In the genomic region with DNA sequence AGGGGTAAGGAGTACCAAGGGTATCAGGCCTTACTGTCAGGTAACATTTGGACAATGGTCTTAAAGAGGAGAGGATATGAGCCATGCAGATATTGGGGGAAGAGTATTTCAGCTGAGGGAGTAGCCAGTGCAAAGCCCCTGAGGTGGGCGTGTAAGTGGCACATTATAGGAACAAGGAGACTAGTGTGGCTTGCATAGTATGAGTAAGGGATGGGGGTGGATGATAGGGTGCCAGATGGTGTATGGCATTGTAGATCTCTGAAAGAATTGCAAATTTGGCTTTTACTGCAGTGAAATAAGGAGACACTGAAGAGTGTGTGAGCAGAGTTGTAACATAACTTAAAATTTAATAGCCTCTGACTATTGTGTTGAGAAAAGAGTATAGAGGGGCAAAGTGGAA, we compare ENCODE assay signal across 19 cellular contexts.
DNase-seq lines count a peak whose midpoint lies in the region; ATAC-seq lines count a peak whose summit lies in the region.
"Had no signal": no experiment of that assay in that cellular context is flagged by ENCODE, and none has a peak within 500 bp of the region (broad histone marks: within the 10 kb centered on the region; RNA-seq: fewer than 3 reads in every experiment).

No MANE protein-coding gene starts in this region.

- ATAC-seq in GM18861 (IDR thresholded peaks at IDR 0.05; ENCODE audit: unreplicated experiment), result no peak
- ATAC-seq: A549 had no signal

- peak; percentile 13 for DNase-seq in DMS 273 (lab: John Stamatoyannopoulos, UW; ENCODE audit: unreplicated experiment)
- DNase-seq in DMS 273 treated with DMSO at 0.1 percent for 48 hours (lab: John Stamatoyannopoulos, UW), result no peak
- DNase-seq in NCI-H69 (lab: John Stamatoyannopoulos, UW), result peak; percentile 40
- peak; percentile 1 for DNase-seq in occipital lobe (lab: John Stamatoyannopoulos, UW)
- DNase-seq in superior temporal gyrus (ENCODE audit: extremely low spot score), result peak; percentile 53
- no peak for DNase-seq in HPDE6-E6E7 (ENCODE audit: extremely low spot score)
- no peak for DNase-seq in activated T-cell treated with anti-CD3 and anti-CD28 coated beads, Interleukin-2, amount 50 U/mL, for 48 hours
- DNase-seq: AML-193; BE2C; C1 segment of cervical spinal cord; Caco-2; Calu3; CD4-positive, alpha-beta memory T cell; CD4-positive, CD25-positive, alpha-beta regulatory T cell; CD8-positive, alpha-beta memory T cell; DMS79 treated with DMSO at 0.1 percent for 48 hours; GF-D8 had no signal

Comparison
In these comparisons a context has a peak if more than half of its experiments do, and no peak if none do; other contexts are left out.
1. DNase-seq: peak in DMS 273 (single experiment), NCI-H69 (single experiment), occipital lobe (single experiment) and superior temporal gyrus (single experiment); none in DMS 273 treated with DMSO at 0.1 percent for 48 hours (single experiment), HPDE6-E6E7 (single experiment) and activated T-cell treated with anti-CD3 and anti-CD28 coated beads, Interleukin-2, amount 50 U/mL, for 48 hours (0 of 2).